Comparison of ENCODE assay signal across 8 cellular contexts in genomic region chr6:117674991-117675657, GRCh38. TPM values are rescaled to one million over a fixed set of nuclear protein-coding genes. Genes with fewer than 3 reads are reported as not detected.
DNase-seq lines count a peak whose midpoint lies in the region; ATAC-seq, FAIRE-seq and TF ChIP-seq lines count a peak whose summit lies in the region.

NUS1 (plus strand) TSS chr6:117675469; CDS start chr6:117675671, 202 bp downstream.

- no peaks in the 10 kb centered on the region for H3K36me3 ChIP-seq in cardiac muscle cell
- H3K36me3 ChIP-seq in trophoblast cell (ENCODE audit: control insufficient read depth in 1 of 2, insufficient read depth in 2 of 2, low read length in 2 of 2), result peaks cover 0 to 6% of the 10 kb centered on the region in 2 experiments
- no peaks in the 10 kb centered on the region for H3K36me3 ChIP-seq in tibial nerve

- H2BK5ac ChIP-seq in trophoblast cell (ENCODE audit: low read depth, low read length, poor library complexity), result peak within 1 kb of the TSS; percentile 60

- H4K91ac ChIP-seq in trophoblast cell (ENCODE audit: low read depth, low read length), result peak within 1 kb of the TSS; percentile 61

- no peak within 1 kb of the TSS for H3K23ac ChIP-seq in trophoblast cell (ENCODE audit: low read length)

- H3K79me2 ChIP-seq in trophoblast cell (ENCODE audit: control insufficient read depth, insufficient read depth, low read length, poor library complexity), result peaks cover 11% of the 10 kb centered on the region

- DNase-seq in GM12891 (ENCODE audit: insufficient read length, low spot score) (peak; percentile 93), NCI-H1436 treated with DMSO at 0.1 percent for 48 hours (lab: John Stamatoyannopoulos, UW) (peak; percentile 66), T follicular helper cell (ENCODE audit: low read depth) (peak; percentile 95), cardiac muscle cell (ENCODE audit: low read depth in 1 of 2, low spot score in 1 of 2) (peak; percentile 98 to 99), trophoblast cell (peak; percentile 97), tibial nerve (ENCODE audit: low spot score in 2 of 2) (peak; percentile 97 to 98)
- DNase-seq in activated naive CD8-positive, alpha-beta T cell treated with anti-CD3 and anti-CD28 coated beads, Interleukin-2, amount 50 U/mL, for 24 hours, result peak; percentile 98

- H2BK12ac ChIP-seq in trophoblast cell (ENCODE audit: low read length), result peak within 1 kb of the TSS; percentile 52

- TF ChIP-seq EP300 in tibial nerve (IDR thresholded peaks at IDR 0.05), result peak in 1 of 2 donors; percentile 87

- H4K8ac ChIP-seq in trophoblast cell (ENCODE audit: low read depth, low read length), result peak within 1 kb of the TSS; percentile 90

- peak within 1 kb of the TSS; percentile 53 for H3K4ac ChIP-seq in trophoblast cell (ENCODE audit: low read depth, low read length)

- peak within 1 kb of the TSS; percentile 68 for H2BK120ac ChIP-seq in trophoblast cell (ENCODE audit: insufficient read depth, low read length, poor library complexity)

- no peaks in the 10 kb centered on the region for H3K27me3 Mint-ChIP-seq in activated naive CD8-positive, alpha-beta T cell treated with anti-CD3 and anti-CD28 coated beads, Interleukin-2, amount 50 U/mL, for 24 hours

- no peak within 1 kb of the TSS for H2AK5ac ChIP-seq in trophoblast cell (ENCODE audit: low read length)

- H3K27ac Mint-ChIP-seq in activated naive CD8-positive, alpha-beta T cell treated with anti-CD3 and anti-CD28 coated beads, Interleukin-2, amount 50 U/mL, for 24 hours, result peak within 1 kb of the TSS; percentile 91

- peak; percentile 91 for FAIRE-seq in GM12891 (lab: Jason Lieb, UNC)

- H3K9ac ChIP-seq in trophoblast cell (ENCODE audit: low read length), result peak within 1 kb of the TSS; percentile 90

- peaks cover 6% of the 10 kb centered on the region for H3K79me1 ChIP-seq in trophoblast cell (ENCODE audit: low read length)

- peak within 1 kb of the TSS; percentile 68 for H3K18ac ChIP-seq in trophoblast cell (ENCODE audit: low read length)

- TF ChIP-seq CTCF in cardiac muscle cell (IDR thresholded peaks at IDR 0.05; ENCODE audit: low read depth, low read length) (peak; percentile 83), tibial nerve (IDR thresholded peaks at IDR 0.05) (peak; percentile 72 to 94 (median 77))

- WGBS in trophoblast cell (ENCODE audit: extremely low coverage, insufficient coverage, insufficient read length), result no CpG with 5 or more reads among the region's 53 CpGs
- WGBS in tibial nerve, 2 donors, result 0% methylated on average over 39 to 45 of the region's 53 CpGs

- peak within 1 kb of the TSS; percentile 76 for H3K4me3 ChIP-seq in cardiac muscle cell
- peak within 1 kb of the TSS; percentile 95 for H3K4me3 ChIP-seq in trophoblast cell (ENCODE audit: low read depth, low read length)
- H3K4me3 ChIP-seq in tibial nerve, result peak within 1 kb of the TSS; percentile 66 to 76 (median 70)

- peaks cover 26% of the 10 kb centered on the region for H3K36me3 Mint-ChIP-seq in activated naive CD8-positive, alpha-beta T cell treated with anti-CD3 and anti-CD28 coated beads, Interleukin-2, amount 50 U/mL, for 24 hours (ENCODE audit: low read depth)

- no peaks in the 10 kb centered on the region for H3K27me3 ChIP-seq in cardiac muscle cell
- H3K27me3 ChIP-seq in trophoblast cell (ENCODE audit: insufficient read depth, low read length), result no peaks in the 10 kb centered on the region
- H3K27me3 ChIP-seq in tibial nerve, result no peaks in the 10 kb centered on the region

- H3K9me3 ChIP-seq in cardiac muscle cell (ENCODE audit: low read depth), result no peaks in the 10 kb centered on the region
- peaks cover under 1% of the 10 kb centered on the region for H3K9me3 ChIP-seq in trophoblast cell (ENCODE audit: insufficient read depth, low read depth, low read length)
- H3K9me3 ChIP-seq in tibial nerve, result no peaks in the 10 kb centered on the region

- no peaks in the 10 kb centered on the region for H3K9me3 Mint-ChIP-seq in activated naive CD8-positive, alpha-beta T cell treated with anti-CD3 and anti-CD28 coated beads, Interleukin-2, amount 50 U/mL, for 24 hours

- TF ChIP-seq POLR2A in GM12891 (IDR thresholded peaks at IDR 0.05; ENCODE audit: low read depth, low read length) (no peak), tibial nerve (IDR thresholded peaks at IDR 0.05) (peak; percentile 46 to 48)

- ATAC-seq in HG02870 (IDR thresholded peaks at IDR 0.05; ENCODE audit: unreplicated experiment), result peak; percentile 97
- ATAC-seq in activated naive CD8-positive, alpha-beta T cell treated with anti-CD3 and anti-CD28 coated beads, Interleukin-2, amount 50 U/mL, for 24 hours, result peak; percentile 98

- H3K4me1 ChIP-seq in cardiac muscle cell (ENCODE audit: low read depth), result peaks cover 5% of the 10 kb centered on the region
- H3K4me1 ChIP-seq in trophoblast cell (ENCODE audit: control insufficient read depth in 1 of 2, insufficient read depth in 2 of 2, low read length in 2 of 2), result peaks cover 2% of the 10 kb centered on the region in 2 experiments
- H3K4me1 ChIP-seq in tibial nerve, result peaks cover 0 to 56% (median 22%) of the 10 kb centered on the region in 4 donors

- H3K4me3 Mint-ChIP-seq in activated naive CD8-positive, alpha-beta T cell treated with anti-CD3 and anti-CD28 coated beads, Interleukin-2, amount 50 U/mL, for 24 hours, result peak within 1 kb of the TSS; percentile 88

- H3K27ac ChIP-seq in cardiac muscle cell, result peak within 1 kb of the TSS; percentile 49
- peak within 1 kb of the TSS; percentile 26 for H3K27ac ChIP-seq in trophoblast cell (ENCODE audit: low read depth, low read length)
- H3K27ac ChIP-seq in tibial nerve, result peak within 1 kb of the TSS; percentile 50 to 81 (median 74)

- peak within 1 kb of the TSS; percentile 90 for H3K14ac ChIP-seq in trophoblast cell (ENCODE audit: low read length)

- peak within 1 kb of the TSS; percentile 95 for H3K4me2 ChIP-seq in trophoblast cell (ENCODE audit: low read length)

- peaks cover 42% of the 10 kb centered on the region for H3K4me1 Mint-ChIP-seq in activated naive CD8-positive, alpha-beta T cell treated with anti-CD3 and anti-CD28 coated beads, Interleukin-2, amount 50 U/mL, for 24 hours

- peak within 1 kb of the TSS; percentile 93 for H2AFZ ChIP-seq in trophoblast cell (ENCODE audit: insufficient read depth, low read length, poor library complexity)

- H4K12ac ChIP-seq in trophoblast cell (ENCODE audit: low read depth, low read length), result peak within 1 kb of the TSS; percentile 83

TF ChIP-seq in GM12891, 5 proteins besides CTCF, POLR2A, EP300 and RAD21:
- TF ChIP-seq TAF1 (IDR thresholded peaks at IDR 0.05; ENCODE audit: low read depth, low read length) (peak; percentile 73; the same call in 1 of the 2 replicates), POLR2AphosphoS5 (IDR thresholded peaks at IDR 0.05; ENCODE audit: low read depth, low read length) (no peak), PAX5 (IDR thresholded peaks at IDR 0.05; ENCODE audit: insufficient read depth, low read length, severe bottlenecking) (no peak), POU2F2 (IDR thresholded peaks at IDR 0.05; ENCODE audit: low read depth, low read length) (peak; percentile 46; the same call in 1 of the 2 replicates), SPI1 (IDR thresholded peaks at IDR 0.05; ENCODE audit: low read depth, low read length) (no peak)

RNA-seq across cellular contexts. Expression of gene NUS1, which starts in this region (rescaled TPM):
- 21.4 TPM for polyA plus RNA-seq in GM12891 (2012; ENCODE audit: low read depth, missing spikeins)
- 8.1 and 10.3 TPM in 2 replicates for total RNA-seq in cardiac muscle cell
- polyA plus RNA-seq in cardiac muscle cell, result 12.7 and 15.9 TPM in 2 replicates
- 97.2 and 105 TPM in 2 replicates for polyA plus RNA-seq in trophoblast cell (2013)
- total RNA-seq in tibial nerve, result 10 to 100 TPM; 14.1 to 23.7 (median 20.2) TPM

Comparison
In these comparisons a context has a peak if more than half of its experiments do, and no peak if none do; other contexts are left out.
1. Peak in every context shown above with its lines: DNase-seq, ATAC-seq, H3K4me3 ChIP-seq and H3K27ac ChIP-seq.